ENCODE assay signal across 8 cellular contexts in the genomic region with DNA sequence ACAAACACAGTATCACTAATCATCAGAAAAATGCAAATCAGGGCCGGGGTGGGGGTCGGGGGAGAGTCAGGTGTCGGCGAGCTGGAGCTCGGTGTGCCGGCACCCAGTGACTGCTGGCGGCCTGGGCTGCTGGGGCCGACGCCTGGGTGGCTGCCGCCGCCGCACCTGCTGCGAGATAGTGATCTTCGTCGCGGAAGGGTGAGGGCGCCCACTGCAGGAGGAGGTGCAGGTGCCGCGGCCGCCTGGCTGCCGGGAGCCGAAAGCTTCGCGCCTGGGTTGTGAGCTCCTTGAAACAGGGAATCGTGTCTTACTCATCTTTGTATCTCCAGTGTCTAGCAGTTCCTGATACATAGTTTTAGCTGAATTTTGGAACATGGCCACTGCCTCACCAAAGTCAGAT.
A peak's percentile ranks its signal among the peaks of the same experiment; 100 is the strongest.
DNase-seq lines count a peak whose midpoint lies in the region; ATAC-seq and TF ChIP-seq lines count a peak whose summit lies in the region.

No MANE protein-coding gene starts in this region.

- no peaks in the 10 kb centered on the region for H3K9me3 Mint-ChIP-seq in MCF 10A (ENCODE audit: unreplicated experiment)
- no peaks in the 10 kb centered on the region for H3K9me3 Mint-ChIP-seq in activated naive CD4-positive, alpha-beta T cell treated with anti-CD3 and anti-CD28 coated beads, Interleukin-2, amount 50 U/mL, for 72 hours

- no peak overlapping the region for H3K4me3 Mint-ChIP-seq in MCF 10A (ENCODE audit: unreplicated experiment)

- ATAC-seq in HG02852 (IDR thresholded peaks at IDR 0.05; ENCODE audit: unreplicated experiment) (peak; percentile 92), right lobe of liver (peak; percentile 99 to 100 (median 100))
- ATAC-seq in activated naive CD4-positive, alpha-beta T cell treated with anti-CD3 and anti-CD28 coated beads, Interleukin-2, amount 50 U/mL, for 72 hours: peak; percentile 66 to 81

- H3K36me3 ChIP-seq in breast epithelium (no peaks in the 10 kb centered on the region), right lobe of liver (no peaks in the 10 kb centered on the region), thymus (ENCODE audit: control insufficient read depth, insufficient read depth) (no peaks in the 10 kb centered on the region)

- DNase-seq in breast epithelium (ENCODE audit: low spot score in 2 of 2) (no peak), MCF 10A (ENCODE audit: unreplicated experiment) (no peak), NCI-H526 (lab: John Stamatoyannopoulos, UW) (peak; percentile 85 to 95), right lobe of liver (peak; percentile 70 to 80 (median 76)), dedifferentiated amniotic fluid mesenchymal stem cell (ENCODE audit: extremely low spot score) (no peak)
- peak in 1 of 2 donors; percentile 54 for DNase-seq in activated naive CD4-positive, alpha-beta T cell treated with anti-CD3 and anti-CD28 coated beads, Interleukin-2, amount 50 U/mL, for 72 hours (ENCODE audit: low spot score in 2 of 2)

- no peaks in the 10 kb centered on the region for H3K9me3 ChIP-seq in breast epithelium
- no peaks in the 10 kb centered on the region for H3K9me3 ChIP-seq in right lobe of liver
- no peaks in the 10 kb centered on the region for H3K9me3 ChIP-seq in thymus (ENCODE audit: control insufficient read depth)

- no TSS peak for BruUV-seq in MCF 10A (replicated peaks; lab: Mats Ljungman, UMichigan)

- CTCF ChIA-PET in MCF 10A (lab: Yijun Ruan, JAX): interaction anchor here (0.7 to 1.7 kb wide), 6 partner anchors 9 to 100 kb away, joined by 3 to 6 read pairs (median 4); no protein-coding TSS in a partner anchor

- H3K4me1 ChIP-seq in breast epithelium (no peaks in the 10 kb centered on the region), right lobe of liver (no peaks in the 10 kb centered on the region), thymus (ENCODE audit: control insufficient read depth, insufficient read depth, low read length) (peaks cover 7% of the 10 kb centered on the region)

- no peak for TF ChIP-seq CTCF in breast epithelium (IDR thresholded peaks at IDR 0.05)
- no peak for TF ChIP-seq CTCF in MCF 10A (IDR thresholded peaks at IDR 0.05; ENCODE audit: unreplicated experiment)
- peak; percentile 37 to 74 (median 64) for TF ChIP-seq CTCF in right lobe of liver (IDR thresholded peaks at IDR 0.05)

- TF ChIP-seq POLR2A in breast epithelium (IDR thresholded peaks at IDR 0.05) (no peak), right lobe of liver (IDR thresholded peaks at IDR 0.05) (no peak)

- H3K4me3 ChIP-seq in breast epithelium: peak overlapping the region in 2 of 3 donors; percentile 21 to 43
- no peak overlapping the region for H3K4me3 ChIP-seq in right lobe of liver
- H3K4me3 ChIP-seq in thymus (ENCODE audit: low read length): peak overlapping the region; percentile 2

- no peaks in the 10 kb centered on the region for H3K36me3 Mint-ChIP-seq in MCF 10A (ENCODE audit: insufficient read depth, unreplicated experiment)
- H3K36me3 Mint-ChIP-seq in activated naive CD4-positive, alpha-beta T cell treated with anti-CD3 and anti-CD28 coated beads, Interleukin-2, amount 50 U/mL, for 72 hours: no peaks in the 10 kb centered on the region

- POLR2A ChIA-PET in MCF 10A (lab: Yijun Ruan, JAX): interaction anchor here (0.6 kb wide), 1 partner anchor 39 kb away, joined by 3 read pairs; no protein-coding TSS in a partner anchor

- 2% methylated on average over 11 of the region's 25 CpGs for WGBS in right lobe of liver (ENCODE audit: insufficient coverage, low coverage, low lambda C conversion rate, missing lambda C conversion rate)
- 3% methylated on average over 25 of the region's 25 CpGs for WGBS in thymus

- intact Hi-C loops in breast epithelium (cut with DNase I; ENCODE audit: low total_unique reads) (no loop called here), MCF 10A (cut with micrococcal nuclease) (no loop called here), right lobe of liver (cut with DNase I) (no loop called here)

- no peak overlapping the region for H3K27ac ChIP-seq in breast epithelium
- H3K27ac ChIP-seq in right lobe of liver: no peak overlapping the region
- H3K27ac ChIP-seq in thymus (ENCODE audit: low read depth): no peak overlapping the region

- no peaks in the 10 kb centered on the region for H3K27me3 Mint-ChIP-seq in MCF 10A (ENCODE audit: insufficient read depth, unreplicated experiment)

- H3K4me1 Mint-ChIP-seq in MCF 10A (ENCODE audit: insufficient read depth, unreplicated experiment): no peaks in the 10 kb centered on the region

- no peak overlapping the region for H3K27ac Mint-ChIP-seq in MCF 10A (ENCODE audit: low read depth, unreplicated experiment)
- no peak overlapping the region for H3K27ac Mint-ChIP-seq in activated naive CD4-positive, alpha-beta T cell treated with anti-CD3 and anti-CD28 coated beads, Interleukin-2, amount 50 U/mL, for 72 hours

- H3K27me3 ChIP-seq in breast epithelium (no peaks in the 10 kb centered on the region), right lobe of liver (no peaks in the 10 kb centered on the region), thymus (ENCODE audit: control insufficient read depth, insufficient read depth) (no peaks in the 10 kb centered on the region)

Comparison
In these comparisons a context has a peak if more than half of its experiments do, and no peak if none do; other contexts are left out.
1. DNase-seq: peak in NCI-H526 (2 of 2) and right lobe of liver (3 of 3); none in breast epithelium (0 of 2), MCF 10A (single experiment) and dedifferentiated amniotic fluid mesenchymal stem cell (single experiment).
2. H3K4me3 ChIP-seq: peak in breast epithelium (2 of 3) and thymus (single experiment); none in right lobe of liver (0 of 3).
3. CTCF ChIP-seq: peak in right lobe of liver (4 of 4); none in breast epithelium (0 of 3) and MCF 10A (single experiment).
4. Peak in every context shown above with its lines, with median percentiles within 50 percentile points of each other: ATAC-seq.